19 cellular contexts compared by ENCODE assay signal in the genomic region with DNA sequence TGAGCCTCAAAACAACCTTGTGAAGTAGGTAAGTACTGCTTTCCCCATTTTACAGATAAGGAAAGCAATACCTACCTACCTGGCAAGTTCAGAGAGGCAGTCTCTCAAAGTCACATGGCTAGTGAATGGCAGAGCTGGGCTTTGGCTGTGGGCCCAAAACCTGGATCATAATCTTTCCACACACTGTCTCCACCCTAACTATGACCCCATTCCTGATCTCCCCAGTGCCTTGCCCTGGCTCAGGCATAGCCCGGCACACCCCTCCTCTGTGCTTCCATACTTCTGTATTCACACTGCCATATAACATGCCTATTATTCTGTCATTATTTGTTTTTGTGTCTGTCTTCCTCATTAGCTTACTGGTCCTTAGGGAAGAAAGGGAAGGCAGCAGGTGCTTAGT. TPM values are rescaled to one million over a fixed set of nuclear protein-coding genes. Genes with fewer than 3 reads are reported as not detected.
A peak's percentile ranks its signal among the peaks of the same experiment; 100 is the strongest.
DNase-seq lines count a peak whose midpoint lies in the region; ATAC-seq, FAIRE-seq and TF ChIP-seq lines count a peak whose summit lies in the region.
"Had no signal": no experiment of that assay in that cellular context is flagged by ENCODE, and none has a peak within 500 bp of the region (broad histone marks: within the 10 kb centered on the region; RNA-seq: fewer than 3 reads in every experiment).

No MANE protein-coding gene starts in this region.

- CTCF ChIA-PET in HepG2 (lab: Yijun Ruan, JAX; ENCODE audit: low intra/inter-chr PET ratio, low total read pairs) = no interaction called here

- TF ChIP-seq CTCF in left ventricle myocardium inferior (IDR thresholded peaks at IDR 0.05; ENCODE audit: borderline replicate concordance) (no peak), coronary artery (IDR thresholded peaks at IDR 0.05) (no peak), parathyroid adenoma (IDR thresholded peaks at IDR 0.05) (no peak), transverse colon (IDR thresholded peaks at IDR 0.05) (no peak), HFFc6 (IDR thresholded peaks at IDR 0.05) (no peak), HepG2 (CRISPR knock-in tag; IDR thresholded peaks at IDR 0.05) (no peak)

- H3K9me3 Mint-ChIP-seq in HFFc6 = no peaks in the 10 kb centered on the region

- BruUV-seq in HepG2 (replicated peaks; lab: Mats Ljungman, UMichigan) = no TSS peak

- H3K4me2 ChIP-seq in parathyroid adenoma (ENCODE audit: low read length) = no peak overlapping the region
- no peak overlapping the region for H3K4me2 ChIP-seq in HepG2 (ENCODE audit: low read depth, low read length)
- H3K4me2 ChIP-seq: A549 had no signal

- WGBS in transverse colon (ENCODE audit: low coverage in 1 of 2), 2 donors = 72 to 83% methylated on average over 1 of the region's 1 CpG
- 37% methylated on average over 1 of the region's 1 CpG for WGBS in HepG2 (ENCODE audit: low lambda C conversion rate)

- no peaks in the 10 kb centered on the region for H4K20me1 ChIP-seq in HepG2 (ENCODE audit: insufficient read depth, low read length)

- H3K36me3 Mint-ChIP-seq in HFFc6 (ENCODE audit: low read depth) = peaks cover 16% of the 10 kb centered on the region
- H3K36me3 Mint-ChIP-seq: CD14-positive monocyte had no signal

- intact Hi-C loops in Right ventricle myocardium inferior (cut with DNase I) (no loop called here), left ventricle myocardium inferior (cut with micrococcal nuclease) (no loop called here), transverse colon (cut with DNase I; ENCODE audit: low total_unique reads) (no loop called here), HepG2 (cut with micrococcal nuclease; ENCODE audit: unreplicated experiment) (no loop called here)

- DNase-seq in Right ventricle myocardium inferior (ENCODE audit: missing footprints) (no peak), left ventricle myocardium inferior (no peak), coronary artery (ENCODE audit: low spot score) (no peak), transverse colon (peak; percentile 91), HFFc6 (no peak), HepG2 (ENCODE audit: low spot score) (no peak), NCI-H2227 (lab: John Stamatoyannopoulos, UW; ENCODE audit: unreplicated experiment) (no peak)
- DNase-seq: DND-41, GDM1, GOT3, KG1, MM.1S, NCI-H1105 treated with DMSO at 0.1 percent for 48 hours, NCI-H187 treated with DMSO at 0.1 percent for 48 hours, NCI-H526 had no signal

- TF ChIP-seq POLR2A in transverse colon (IDR thresholded peaks at IDR 0.05) = no peak
- no peak for TF ChIP-seq POLR2A in HepG2 (IDR thresholded peaks at IDR 0.05; ENCODE audit: insufficient read depth in 1 of 2, low read depth in 2 of 2, low read length in 2 of 2)

- H3K4me3 ChIP-seq in left ventricle myocardium inferior (no peak overlapping the region), coronary artery (no peak overlapping the region), parathyroid adenoma (ENCODE audit: low read depth, low read length) (no peak overlapping the region), transverse colon (no peak overlapping the region), HepG2 (replicated peaks in 1 of 3; ENCODE audit: insufficient read depth in 1 of 3, low read depth in 2 of 3, low read length in 3 of 3) (no peak overlapping the region)
- H3K4me3 ChIP-seq: A549 had no signal

- H3K9me3 ChIP-seq in left ventricle myocardium inferior (replicated peaks) (peaks cover 5% of the 10 kb centered on the region), parathyroid adenoma (ENCODE audit: control insufficient read depth, low read length) (no peaks in the 10 kb centered on the region), transverse colon (no peaks in the 10 kb centered on the region), HepG2 (ENCODE audit: low read length) (no peaks in the 10 kb centered on the region)
- H3K9me3 ChIP-seq: A549 had no signal

- ATAC-seq in Right ventricle myocardium inferior (peak; percentile 38), HepG2 (no peak)
- ATAC-seq: A549 had no signal

- no peak overlapping the region for H3K4me3 Mint-ChIP-seq in HFFc6
- H3K4me3 Mint-ChIP-seq: CD14-positive monocyte had no signal

- in situ Hi-C loops in transverse colon (cut with MboI; ENCODE audit: low pct_ligation_motif_present in 1 of 4, low pct_unique_long_range_greater_than_20kb in 1 of 4, low sequenced_read_pairs in 3 of 4) (no loop called here), HepG2 (cut with HindIII; ENCODE audit: extremely low pct_ligation_motif_present, low pct_unique_long_range_greater_than_20kb) (no loop called here)

- peaks cover 58% of the 10 kb centered on the region for H3K4me1 Mint-ChIP-seq in HFFc6 (ENCODE audit: low read depth)
- H3K4me1 Mint-ChIP-seq: CD14-positive monocyte had no signal

- H3K9ac ChIP-seq in parathyroid adenoma (no peak overlapping the region), HepG2 (ENCODE audit: insufficient read depth, low read depth, low read length) (no peak overlapping the region)

- H3K27me3 ChIP-seq in left ventricle myocardium inferior (ENCODE audit: low read depth) (no peaks in the 10 kb centered on the region), parathyroid adenoma (ENCODE audit: control insufficient read depth, insufficient read depth, low read length) (no peaks in the 10 kb centered on the region), transverse colon (no peaks in the 10 kb centered on the region), HepG2 (ENCODE audit: control insufficient read depth in 1 of 2, insufficient read depth in 2 of 2, low read length in 2 of 2) (no peaks in the 10 kb centered on the region)

- no peak for FAIRE-seq in HepG2 (lab: Jason Lieb, UNC)
- FAIRE-seq: A549, GM12892 had no signal

- H3K4me1 ChIP-seq in left ventricle myocardium inferior = peaks cover 42% of the 10 kb centered on the region
- peaks cover 32% of the 10 kb centered on the region for H3K4me1 ChIP-seq in parathyroid adenoma
- peaks cover 25 to 89% (median 46%) of the 10 kb centered on the region in 4 donors for H3K4me1 ChIP-seq in transverse colon
- peaks cover 23% of the 10 kb centered on the region for H3K4me1 ChIP-seq in HepG2 (ENCODE audit: insufficient read depth, low read length)

- H3K27me3 Mint-ChIP-seq in HFFc6 (ENCODE audit: insufficient read depth) = no peaks in the 10 kb centered on the region

- POLR2A ChIA-PET in HepG2 (lab: Yijun Ruan, JAX) = no interaction called here

- H3K79me2 ChIP-seq in parathyroid adenoma (peaks cover 27% of the 10 kb centered on the region), HepG2 (ENCODE audit: insufficient read depth, low read length) (no peaks in the 10 kb centered on the region)

- TF ChIP-seq RAD21 in HepG2 (CRISPR knock-in tag; IDR thresholded peaks at IDR 0.05) = no peak

- TF ChIP-seq EP300 in transverse colon (IDR thresholded peaks at IDR 0.05; ENCODE audit: low read depth) (no peak), HepG2 (IDR thresholded peaks at IDR 0.05; ENCODE audit: low read depth in 2 of 2, low read length in 2 of 2) (no peak), HepG2 (CRISPR knock-in tag; IDR thresholded peaks at IDR 0.05; ENCODE audit: borderline replicate concordance) (no peak)

- no peak overlapping the region for H3K27ac Mint-ChIP-seq in HFFc6
- H3K27ac Mint-ChIP-seq: CD14-positive monocyte had no signal

- H3K27ac ChIP-seq in left ventricle myocardium inferior (replicated peaks) (no peak overlapping the region), coronary artery (peak overlapping the region; percentile 20 to 61), parathyroid adenoma (peak overlapping the region; percentile 93), transverse colon (peak overlapping the region; percentile 85 to 89 (median 88)), HepG2 (ENCODE audit: extremely low read length, insufficient read depth, low read length) (no peak overlapping the region)

- H3K36me3 ChIP-seq in left ventricle myocardium inferior = no peaks in the 10 kb centered on the region
- H3K36me3 ChIP-seq in parathyroid adenoma (ENCODE audit: control insufficient read depth, insufficient read depth, low read length) = no peaks in the 10 kb centered on the region
- H3K36me3 ChIP-seq in transverse colon = no peaks in the 10 kb centered on the region
- H3K36me3 ChIP-seq in HepG2 (replicated peaks in 1 of 2; ENCODE audit: control insufficient read depth in 1 of 2, insufficient read depth in 2 of 2, low read length in 2 of 2) = no peaks in the 10 kb centered on the region

- H2AFZ ChIP-seq in parathyroid adenoma (no peak overlapping the region), HepG2 (ENCODE audit: low read length) (no peak overlapping the region)

TF ChIP-seq in HepG2, 621 proteins besides CTCF, POLR2A, EP300 and RAD21 (continues in another document):
- TF ChIP-seq KLF16 (CRISPR knock-in tag; IDR thresholded peaks at IDR 0.05) = no peak
- TF ChIP-seq HOXA3 (CRISPR knock-in tag; IDR thresholded peaks at IDR 0.05) = no peak
- TF ChIP-seq PCBP1 (IDR thresholded peaks at IDR 0.05; ENCODE audit: borderline replicate concordance, low read depth, low read length) = no peak

RNA-seq across cellular contexts. Expression of a gene that starts 15.9 kb away (rescaled TPM):
- 37.2 TPM for total RNA-seq in Right ventricle myocardium inferior
- 35.1 TPM for total RNA-seq in left ventricle myocardium inferior
- 100 to 1,000 TPM in 2 of 4 donors, 10 to 100 TPM in 2; 19.1 to 180 (median 112) TPM for total RNA-seq in transverse colon
- 100 to 1,000 TPM; 172 to 229 (median 198) TPM for total RNA-seq in HFFc6 (2021; fragmentation: NEBNext Ultra II Directional; extraction: Animal tissue kit (Norgen Biotek cat#: 25700))
- total RNA-seq in HepG2 (2016; rRNA removed; fragmentation: Illumina TruSeq; extraction: Trizol) = 0.11 and 0.17 TPM in 2 replicates
- not detected in 2 replicates for total RNA-seq in HepG2 (2016; cell fraction: cytosol; rRNA removed; fragmentation: Illumina TruSeq; extraction: Trizol; ENCODE audit: low read depth)
- total RNA-seq in HepG2 (2016; cell fraction: insoluble cytoplasmic fraction; rRNA removed; fragmentation: Illumina TruSeq; extraction: Trizol) = 0.06 and 0.21 TPM in 2 replicates
- total RNA-seq in HepG2 (2016; cell fraction: membrane; rRNA removed; fragmentation: Illumina TruSeq; extraction: Trizol) = 0.12 TPM in 1 of 2 replicates, not detected in the other
- total RNA-seq in HepG2 (2016; cell fraction: nucleus; rRNA removed; fragmentation: Illumina TruSeq; extraction: Trizol) = 0.09 TPM in 1 of 2 replicates, not detected in the other
- polyA plus RNA-seq in HepG2 (2011; rRNA removed) = 0.11 and 0.17 TPM in 2 replicates
- 0.03 and 0.09 TPM in 2 replicates for polyA plus RNA-seq in HepG2 (2011; cell fraction: cytosol; rRNA removed)
- polyA plus RNA-seq in HepG2 (2011; cell fraction: nucleus; rRNA removed) = 0.06 and 0.12 TPM in 2 replicates
- 0.03 and 0.12 TPM in 2 replicates for polyA plus RNA-seq in HepG2 (2012)
- polyA plus RNA-seq in HepG2 (2016; cell fraction: cytosol; fragmentation: Illumina TruSeq; extraction: Trizol; ENCODE audit: low read depth) = not detected in 2 replicates
- polyA plus RNA-seq in HepG2 (2016; cell fraction: insoluble cytoplasmic fraction; fragmentation: Illumina TruSeq; extraction: Trizol; ENCODE audit: low read depth) = 0.17 and 0.32 TPM in 2 replicates
- 0.09 TPM in 1 of 2 replicates, not detected in the other for polyA plus RNA-seq in HepG2 (2016; cell fraction: membrane; fragmentation: Illumina TruSeq; extraction: Trizol; ENCODE audit: low read depth)
- not detected in 2 replicates for polyA plus RNA-seq in HepG2 (2016; cell fraction: nucleus; fragmentation: Illumina TruSeq; extraction: Trizol; ENCODE audit: insufficient read depth, low read depth)
- 0.14 and 32.5 TPM in 2 replicates for polyA minus RNA-seq in HepG2 (2011; rRNA and poly(A)+ RNA removed; ENCODE audit: low replicate concordance)
- 0.18 and 0.40 TPM in 2 replicates for polyA minus RNA-seq in HepG2 (2011; cell fraction: cytosol; rRNA and poly(A)+ RNA removed)
- polyA minus RNA-seq in HepG2 (2011; cell fraction: nucleus; rRNA and poly(A)+ RNA removed) = 0.50 TPM in 1 of 2 replicates, not detected in the other

Comparison
In these comparisons a context has a peak if more than half of its experiments do, and no peak if none do; other contexts are left out.
1. H3K27ac ChIP-seq: peak in coronary artery (2 of 2), parathyroid adenoma (single experiment) and transverse colon (4 of 4); none in left ventricle myocardium inferior (single experiment) and HepG2 (single experiment).
2. RNA of a gene that starts 15.9 kb away (total RNA-seq): 172 to 229 TPM in HFFc6, 19.1 to 180 TPM in transverse colon, 37.2 TPM in Right ventricle myocardium inferior (single experiment) and 35.1 TPM in left ventricle myocardium inferior (single experiment); 0.06 to 0.21 TPM in HepG2; every median in the first group is over 10 times any median in the second.